In the genomic region with DNA sequence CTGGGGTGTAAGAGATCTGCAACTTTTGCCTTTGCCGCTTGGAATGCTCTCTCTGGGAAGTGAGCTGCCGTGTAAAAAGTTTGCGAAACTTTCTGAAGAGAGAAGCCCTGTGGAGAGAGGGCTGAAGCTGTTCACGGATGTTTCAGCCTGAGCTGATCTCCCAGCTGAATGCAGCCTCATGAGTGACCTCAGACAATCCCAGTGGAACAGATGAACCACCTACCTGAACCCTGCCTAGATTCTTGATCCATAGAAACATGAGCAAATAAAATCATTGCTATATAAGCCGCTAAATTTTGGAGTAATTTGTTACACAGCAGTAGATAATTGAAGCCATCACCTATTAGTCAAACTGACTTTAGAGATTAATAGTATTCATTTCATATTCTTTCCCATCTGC, we compare ENCODE assay signal across 2 cellular contexts.
A peak's percentile ranks its signal among the peaks of the same experiment; 100 is the strongest.
TF ChIP-seq lines count a peak whose summit lies in the region.

No MANE protein-coding gene starts in this region.

TF ChIP-seq in HepG2, 621 proteins besides CTCF, POLR2A, EP300 and RAD21:
- TF ChIP-seq ZNF296 (CRISPR knock-in tag; conservative IDR thresholded peaks at IDR 0.05) (no peak), TEAD3 (CRISPR knock-in tag; optimal IDR thresholded peaks at IDR 0.05; ENCODE audit: borderline replicate concordance) (no peak), ZNF331 (CRISPR knock-in tag; IDR thresholded peaks at IDR 0.05) (peak; percentile 78; the same call in 1 of the 2 replicates)

TF ChIP-seq in H1, 55 proteins besides CTCF, POLR2A, EP300 and RAD21:
- TF ChIP-seq CEBPB (IDR thresholded peaks at IDR 0.05; ENCODE audit: low read depth, low read length) (peak; percentile 61; the same call in 1 of the 2 replicates), BRCA1 (IDR thresholded peaks at IDR 0.05; ENCODE audit: low read depth, low read length) (no peak), YY1 (IDR thresholded peaks at IDR 0.05; ENCODE audit: low read depth, low read length) (no peak), ZNF274 (IDR thresholded peaks at IDR 0.05; ENCODE audit: borderline replicate concordance, extremely low read depth, low read length) (no peak)
